9 cellular contexts compared by ENCODE assay signal in the genomic region with DNA sequence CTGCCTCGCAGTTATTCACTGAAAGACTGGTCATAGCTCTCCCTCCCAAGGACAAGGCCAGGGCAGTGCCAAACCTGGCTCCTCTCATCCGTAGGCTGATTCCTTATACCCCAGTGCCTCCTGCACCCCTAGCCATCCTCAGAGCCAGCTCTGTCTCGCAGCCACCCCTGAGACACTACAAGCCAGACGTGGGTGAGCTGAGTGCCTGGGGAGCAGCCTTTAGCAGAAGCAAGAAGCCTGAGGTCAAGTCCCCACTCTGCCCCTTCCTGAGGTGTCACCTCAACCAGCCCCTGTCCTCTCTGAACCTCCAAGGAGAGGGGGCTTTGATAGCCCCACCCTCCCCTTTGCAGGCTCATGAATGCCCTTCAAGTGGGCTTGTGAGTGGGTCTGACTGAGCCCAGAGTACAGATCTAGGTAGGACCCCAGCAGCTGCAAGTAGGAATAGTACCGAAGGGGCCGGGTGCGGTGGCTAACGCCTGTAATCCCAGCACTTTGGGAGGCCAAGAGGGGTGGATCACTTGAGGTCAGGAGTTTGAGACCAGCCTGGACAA. TPM values are rescaled to one million over a fixed set of nuclear protein-coding genes. Genes with fewer than 3 reads are reported as not detected.
DNase-seq lines count a peak whose midpoint lies in the region; FAIRE-seq and TF ChIP-seq lines count a peak whose summit lies in the region.
"Had no signal": no experiment of that assay in that cellular context is flagged by ENCODE, and none has a peak within 500 bp of the region (broad histone marks: within the 10 kb centered on the region; RNA-seq: fewer than 3 reads in every experiment).

No MANE protein-coding gene starts in this region.

- CTCF ChIA-PET in activated CD4-positive, alpha-beta memory T cell treated with anti-CD3 and anti-CD28 coated beads for 36 hours (lab: Charles Lee): interaction anchor here (0.9 to 5.1 kb wide), 8 partner anchors 14 to 256 kb away, joined by 3 to 26 read pairs (median 3); a partner anchor contains a TSS

- H3K36me3 Mint-ChIP-seq in activated CD4-positive, alpha-beta memory T cell treated with anti-CD3 and anti-CD28 coated beads for 36 hours: peaks cover 6% of the 10 kb centered on the region

- H4K20me1 ChIP-seq in hepatocyte (ENCODE audit: insufficient read depth, poor library complexity, severe bottlenecking): no peaks in the 10 kb centered on the region

- H3K9me3 ChIP-seq in hepatocyte (ENCODE audit: low read depth) (no peaks in the 10 kb centered on the region), spleen (no peaks in the 10 kb centered on the region)

- H3K36me3 ChIP-seq in hepatocyte (replicated peaks; ENCODE audit: insufficient read depth, low read depth) (no peaks in the 10 kb centered on the region), spleen (peaks cover 0 to 35% (median 8%) of the 10 kb centered on the region in 6 donors)

- H3K9me2 ChIP-seq in hepatocyte (replicated peaks; ENCODE audit: insufficient read depth): no peaks in the 10 kb centered on the region

- H3K4me3 ChIP-seq in HFF-Myc (replicated peaks; ENCODE audit: low read depth, low read length) (peak overlapping the region; percentile 58), hepatocyte (peak overlapping the region; percentile 70), spleen (peak overlapping the region in 7 of 8 donors; percentile 71 to 96 (median 77))

- H3K27me3 ChIP-seq in hepatocyte (no peaks in the 10 kb centered on the region), spleen (replicated peaks in 1 of 7) (no peaks in the 10 kb centered on the region)

- intact Hi-C loops in activated CD4-positive, alpha-beta memory T cell treated with anti-CD3 and anti-CD28 coated beads for 36 hours (cut with micrococcal nuclease): loop anchor here (1.0 to 2.0 kb wide), 4 partner anchors 15 to 308 kb away; a partner anchor contains a TSS
- intact Hi-C loops in spleen (cut with DNase I; ENCODE audit: low total_unique reads): no loop called here

- POLR2A ChIA-PET in activated CD4-positive, alpha-beta memory T cell treated with anti-CD3 and anti-CD28 coated beads for 36 hours (lab: Charles Lee): interaction anchor here (0.8 to 4.1 kb wide), 7 partner anchors 14 to 129 kb away, joined by 3 to 32 read pairs (median 7); a partner anchor contains a TSS

- peaks cover 37% of the 10 kb centered on the region for H3K79me2 ChIP-seq in hepatocyte

- H3K9me3 Mint-ChIP-seq in activated CD4-positive, alpha-beta memory T cell treated with anti-CD3 and anti-CD28 coated beads for 36 hours: no peaks in the 10 kb centered on the region

- peak overlapping the region; percentile 85 for H3K27ac Mint-ChIP-seq in activated CD4-positive, alpha-beta memory T cell treated with anti-CD3 and anti-CD28 coated beads for 36 hours

- WGBS in hepatocyte (ENCODE audit: low lambda C conversion rate, missing lambda C conversion rate): 67% methylated on average over 8 of the region's 8 CpGs
- WGBS in spleen, 5 donors: 59 to 70% (median 66%) methylated on average over 7 to 8 of the region's 8 CpGs

- H3K4me1 Mint-ChIP-seq in activated CD4-positive, alpha-beta memory T cell treated with anti-CD3 and anti-CD28 coated beads for 36 hours (ENCODE audit: low read depth): peaks cover 31% of the 10 kb centered on the region

- no peaks in the 10 kb centered on the region for H3K27me3 Mint-ChIP-seq in activated CD4-positive, alpha-beta memory T cell treated with anti-CD3 and anti-CD28 coated beads for 36 hours

- TF ChIP-seq CTCF in HFF-Myc (IDR thresholded peaks at IDR 0.05; ENCODE audit: low read depth, low read length, missing control alignments) (no peak), hepatocyte (IDR thresholded peaks at IDR 0.05; ENCODE audit: poor library complexity) (no peak), spleen (IDR thresholded peaks at IDR 0.05 in 8 of 11, conservative IDR thresholded peaks at IDR 0.05 in 3 of 11) (no peak)

- no peak for FAIRE-seq in GM12892 (lab: Jason Lieb, UNC)

- H3K27ac ChIP-seq in hepatocyte (peak overlapping the region; percentile 86), spleen (peak overlapping the region; percentile 73 to 94 (median 91))

- peak overlapping the region; percentile 94 for H2AFZ ChIP-seq in hepatocyte

- no peak for TF ChIP-seq POLR2A in spleen (IDR thresholded peaks at IDR 0.05)
- no peak for TF ChIP-seq POLR2A in GM12892 (IDR thresholded peaks at IDR 0.05; ENCODE audit: low read depth, low read length)

- H3K4me1 ChIP-seq in hepatocyte (ENCODE audit: insufficient read depth) (peaks cover 15% of the 10 kb centered on the region), spleen (peaks cover 20 to 47% (median 40%) of the 10 kb centered on the region in 6 donors)

- DNase-seq in HFF-Myc (ENCODE audit: extremely low read depth, low read depth) (no peak), hepatocyte (ENCODE audit: low spot score) (no peak), spleen (peak; percentile 78), DMS153 treated with DMSO at 0.1 percent for 48 hours (lab: John Stamatoyannopoulos, UW; ENCODE audit: unreplicated experiment) (no peak), SW 1271 (lab: John Stamatoyannopoulos, UW) (no peak), GM12892 (ENCODE audit: insufficient read length) (no peak)
- DNase-seq in activated CD4-positive, alpha-beta memory T cell treated with anti-CD3 and anti-CD28 coated beads for 36 hours: no peak
- DNase-seq in activated effector memory CD4-positive, alpha-beta T cell treated with Interleukin-2 at 50 U/mL for 16 hours: no peak

- H3K4me2 ChIP-seq in hepatocyte: peak overlapping the region; percentile 87

- H3K4me3 Mint-ChIP-seq in activated CD4-positive, alpha-beta memory T cell treated with anti-CD3 and anti-CD28 coated beads for 36 hours: peak overlapping the region; percentile 85

RNA-seq across cellular contexts. Expression of a gene that starts 14.8 kb away (rescaled TPM):
- 100 to 1,000 TPM in 1 of 2 experiments, 10 to 100 TPM in 1; 94.2 to 100 TPM for total RNA-seq in activated CD4-positive, alpha-beta memory T cell treated with anti-CD3 and anti-CD28 coated beads for 36 hours
- total RNA-seq in hepatocyte (88.7 and 93.8 TPM in 2 replicates), spleen (100 to 1,000 TPM; 121 to 236 (median 140) TPM)
- polyA plus RNA-seq in hepatocyte (155 and 181 TPM in 2 replicates), spleen (100 to 1,000 TPM in 1 of 3 donors, 10 to 100 TPM in 2; 41.2 to 131 (median 87.8) TPM)
- polyA plus RNA-seq in GM12892 (2012; ENCODE audit: missing spikeins): 33.2 TPM

RNA-seq across cellular contexts. Expression of a gene that starts 16.2 kb away (rescaled TPM):
- 10 to 100 TPM; 18.2 to 21.4 TPM for total RNA-seq in activated CD4-positive, alpha-beta memory T cell treated with anti-CD3 and anti-CD28 coated beads for 36 hours
- 10.6 and 18.6 TPM in 2 replicates for total RNA-seq in hepatocyte
- polyA plus RNA-seq in hepatocyte: 24.5 and 34.9 TPM in 2 replicates
- total RNA-seq in spleen: 10 to 100 TPM; 23.1 to 33.7 (median 26.9) TPM
- polyA plus RNA-seq in spleen: 10 to 100 TPM in 1 of 3 donors, 1 to 10 TPM in 2; 6.6 to 14.8 (median 7.0) TPM
- polyA plus RNA-seq in GM12892 (2012; ENCODE audit: missing spikeins): 3.3 TPM

RNA-seq across cellular contexts. Expression of a gene that starts 30.8 kb away (rescaled TPM):
- 100 to 1,000 TPM; 125 to 130 TPM for total RNA-seq in activated CD4-positive, alpha-beta memory T cell treated with anti-CD3 and anti-CD28 coated beads for 36 hours
- 0.07 TPM in 1 of 2 replicates, not detected in the other for total RNA-seq in hepatocyte
- polyA plus RNA-seq in hepatocyte: 0.12 and 0.23 TPM in 2 replicates
- 10 to 100 TPM; 43.9 to 79.1 (median 59.2) TPM for total RNA-seq in spleen
- 10 to 100 TPM; 31.7 to 66.8 (median 66.1) TPM for polyA plus RNA-seq in spleen
- polyA plus RNA-seq in GM12892 (2012; ENCODE audit: missing spikeins): 21.3 TPM
- total RNA-seq: SK-MEL-5 had no signal

RNA-seq across cellular contexts. Expression of a gene that starts 45.7 kb away (rescaled TPM):
- under 1 TPM in 1 of 2 experiments, not detected in 1; 0.24 TPM for total RNA-seq in activated CD4-positive, alpha-beta memory T cell treated with anti-CD3 and anti-CD28 coated beads for 36 hours
- total RNA-seq in hepatocyte (0.16 TPM in 1 of 2 replicates, not detected in the other), spleen (under 1 TPM in 2 of 7 donors, not detected in 5; 0.10 to 0.16 TPM)
- polyA plus RNA-seq in hepatocyte (not detected in 2 replicates), spleen (under 1 TPM in 2 of 3 donors, not detected in 1; 0.02 to 0.06 TPM)
- not detected for polyA plus RNA-seq in GM12892 (2012; ENCODE audit: missing spikeins)
- total RNA-seq: SK-MEL-5 had no signal

RNA-seq across cellular contexts. Expression of a gene that starts 54.0 kb away (rescaled TPM):
- 10 to 100 TPM; 31.5 to 37.2 TPM for total RNA-seq in activated CD4-positive, alpha-beta memory T cell treated with anti-CD3 and anti-CD28 coated beads for 36 hours
- 18.6 and 20.0 TPM in 2 replicates for total RNA-seq in hepatocyte
- 22.9 and 26.5 TPM in 2 replicates for polyA plus RNA-seq in hepatocyte
- total RNA-seq in spleen: 10 to 100 TPM; 24.9 to 51.3 (median 48.9) TPM
- 10 to 100 TPM; 13.9 to 24.8 (median 21.9) TPM for polyA plus RNA-seq in spleen
- 12.6 TPM for polyA plus RNA-seq in GM12892 (2012; ENCODE audit: missing spikeins)

Comparison
In these comparisons a context has a peak if more than half of its experiments do, and no peak if none do; other contexts are left out.
1. RNA of a gene that starts 30.8 kb away (total RNA-seq): 125 to 130 TPM in activated CD4-positive, alpha-beta memory T cell treated with anti-CD3 and anti-CD28 coated beads for 36 hours and 43.9 to 79.1 TPM in spleen; 0.07 TPM in hepatocyte; every median in the first group is over 10 times any median in the second.
2. Peak in every context shown above with its lines, with median percentiles within 50 percentile points of each other: H3K4me3 ChIP-seq.